In genomic region chr1:56509713-56510641, GRCh38 we compare ENCODE assay signal across 2 cellular contexts.
TF ChIP-seq lines count a peak whose summit lies in the region.

No MANE protein-coding gene starts in this region.

TF ChIP-seq in GM23338, 12 proteins besides CTCF, POLR2A, EP300 and RAD21 (continued from another document):
- TF ChIP-seq, protein P1, sequence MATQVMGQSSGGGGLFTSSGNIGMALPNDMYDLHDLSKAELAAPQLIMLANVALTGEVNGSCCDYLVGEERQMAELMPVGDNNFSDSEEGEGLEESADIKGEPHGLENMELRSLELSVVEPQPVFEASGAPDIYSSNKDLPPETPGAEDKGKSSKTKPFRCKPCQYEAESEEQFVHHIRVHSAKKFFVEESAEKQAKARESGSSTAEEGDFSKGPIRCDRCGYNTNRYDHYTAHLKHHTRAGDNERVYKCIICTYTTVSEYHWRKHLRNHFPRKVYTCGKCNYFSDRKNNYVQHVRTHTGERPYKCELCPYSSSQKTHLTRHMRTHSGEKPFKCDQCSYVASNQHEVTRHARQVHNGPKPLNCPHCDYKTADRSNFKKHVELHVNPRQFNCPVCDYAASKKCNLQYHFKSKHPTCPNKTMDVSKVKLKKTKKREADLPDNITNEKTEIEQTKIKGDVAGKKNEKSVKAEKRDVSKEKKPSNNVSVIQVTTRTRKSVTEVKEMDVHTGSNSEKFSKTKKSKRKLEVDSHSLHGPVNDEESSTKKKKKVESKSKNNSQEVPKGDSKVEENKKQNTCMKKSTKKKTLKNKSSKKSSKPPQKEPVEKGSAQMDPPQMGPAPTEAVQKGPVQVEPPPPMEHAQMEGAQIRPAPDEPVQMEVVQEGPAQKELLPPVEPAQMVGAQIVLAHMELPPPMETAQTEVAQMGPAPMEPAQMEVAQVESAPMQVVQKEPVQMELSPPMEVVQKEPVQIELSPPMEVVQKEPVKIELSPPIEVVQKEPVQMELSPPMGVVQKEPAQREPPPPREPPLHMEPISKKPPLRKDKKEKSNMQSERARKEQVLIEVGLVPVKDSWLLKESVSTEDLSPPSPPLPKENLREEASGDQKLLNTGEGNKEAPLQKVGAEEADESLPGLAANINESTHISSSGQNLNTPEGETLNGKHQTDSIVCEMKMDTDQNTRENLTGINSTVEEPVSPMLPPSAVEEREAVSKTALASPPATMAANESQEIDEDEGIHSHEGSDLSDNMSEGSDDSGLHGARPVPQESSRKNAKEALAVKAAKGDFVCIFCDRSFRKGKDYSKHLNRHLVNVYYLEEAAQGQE (IDR thresholded peaks at IDR 0.05; ENCODE audit: unreplicated experiment) = no peak
- TF ChIP-seq, protein P2, sequence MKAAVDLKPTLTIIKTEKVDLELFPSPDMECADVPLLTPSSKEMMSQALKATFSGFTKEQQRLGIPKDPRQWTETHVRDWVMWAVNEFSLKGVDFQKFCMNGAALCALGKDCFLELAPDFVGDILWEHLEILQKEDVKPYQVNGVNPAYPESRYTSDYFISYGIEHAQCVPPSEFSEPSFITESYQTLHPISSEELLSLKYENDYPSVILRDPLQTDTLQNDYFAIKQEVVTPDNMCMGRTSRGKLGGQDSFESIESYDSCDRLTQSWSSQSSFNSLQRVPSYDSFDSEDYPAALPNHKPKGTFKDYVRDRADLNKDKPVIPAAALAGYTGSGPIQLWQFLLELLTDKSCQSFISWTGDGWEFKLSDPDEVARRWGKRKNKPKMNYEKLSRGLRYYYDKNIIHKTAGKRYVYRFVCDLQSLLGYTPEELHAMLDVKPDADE (IDR thresholded peaks at IDR 0.05) = no peak
- no peak for TF ChIP-seq JUNB (IDR thresholded peaks at IDR 0.05; ENCODE audit: unreplicated experiment)
- TF ChIP-seq CREB1 (CRISPR knock-in tag; IDR thresholded peaks at IDR 0.05; ENCODE audit: low read depth) = no peak
- no peak for TF ChIP-seq ZNF462 (CRISPR knock-in tag; IDR thresholded peaks at IDR 0.05)
- no peak; the same call in 1 of the 2 replicates for TF ChIP-seq POLR2AphosphoS5 (IDR thresholded peaks at IDR 0.05; ENCODE audit: low read depth)
- TF ChIP-seq STAT1 (IDR thresholded peaks at IDR 0.05; ENCODE audit: unreplicated experiment) = no peak

TF ChIP-seq in SK-N-SH treated with all-trans-retinoic acid at 6 μM for 48 hours, 23 proteins besides CTCF, POLR2A, EP300 and RAD21 (continued from another document):
- TF ChIP-seq CSRNP3 (CRISPR knock-in tag; IDR thresholded peaks at IDR 0.05) = no peak
- no peak for TF ChIP-seq TCF4 (CRISPR knock-in tag; IDR thresholded peaks at IDR 0.05; ENCODE audit: borderline replicate concordance)
- no peak for TF ChIP-seq SNAI2 (CRISPR knock-in tag; IDR thresholded peaks at IDR 0.05)
- no peak for TF ChIP-seq CREB5 (CRISPR knock-in tag; IDR thresholded peaks at IDR 0.05; ENCODE audit: low read depth)
- TF ChIP-seq ISL1 (CRISPR knock-in tag; IDR thresholded peaks at IDR 0.05) = no peak
- TF ChIP-seq PPARA (CRISPR knock-in tag; IDR thresholded peaks at IDR 0.05; ENCODE audit: borderline replicate concordance) = no peak
- no peak for TF ChIP-seq ZFP30 (CRISPR knock-in tag; IDR thresholded peaks at IDR 0.05)
- no peak for TF ChIP-seq POU6F1 (CRISPR knock-in tag; IDR thresholded peaks at IDR 0.05; ENCODE audit: borderline replicate concordance, low read depth)
- TF ChIP-seq ZNF565 (CRISPR knock-in tag; conservative IDR thresholded peaks at IDR 0.05; ENCODE audit: low read depth) = no peak
- TF ChIP-seq RARB (CRISPR knock-in tag; IDR thresholded peaks at IDR 0.05) = no peak
